Comparison of ENCODE assay signal across 19 cellular contexts in the genomic region with DNA sequence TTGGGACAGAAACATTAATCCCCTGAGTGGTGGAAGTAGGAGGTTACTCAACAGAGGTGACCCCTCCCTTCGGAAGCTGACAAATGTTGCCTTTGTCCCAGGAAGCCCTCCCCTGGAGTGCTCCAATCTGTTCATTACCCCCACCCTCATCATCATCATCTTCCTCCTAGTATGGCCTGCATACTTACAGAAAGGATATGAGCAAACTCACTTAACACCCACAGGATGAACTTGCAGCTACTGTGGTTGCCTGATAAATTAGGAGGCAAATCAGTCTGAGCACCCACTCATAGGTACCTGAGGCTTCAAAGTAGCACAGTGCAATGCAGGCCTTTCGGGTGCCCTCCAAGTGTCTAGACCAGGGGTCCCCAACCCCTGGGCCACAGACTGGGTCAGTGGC.
"Had no signal": no experiment of that assay in that cellular context is flagged by ENCODE, and none has a peak within 500 bp of the region (broad histone marks: within the 10 kb centered on the region; RNA-seq: fewer than 3 reads in every experiment).

No MANE protein-coding gene starts in this region.

- H3K36me3 Mint-ChIP-seq: immature natural killer cell; naive thymus-derived CD8-positive, alpha-beta T cell had no signal

- DNase-seq: dermis blood vessel endothelial cell; effector memory CD4-positive, alpha-beta T cell; hypothalamus; immature natural killer cell; islet precursor cell; kidney glomerular epithelial cell; left colon; left ventricle myocardium superior; lower lobe of right lung; naive thymus-derived CD8-positive, alpha-beta T cell; nephron progenitor cell; pancreas; right lobe of liver; small intestine; stimulated activated CD4-positive, alpha-beta T cell treated with anti-CD3 and anti-CD28 coated beads, Interleukin-15, amount 100 ng/mL, for 24 hours; stimulated activated CD4-positive, alpha-beta T cell treated with anti-CD3 and anti-CD28 coated beads, Interleukin-2, amount 100 ng/mL, for 48 hours; stimulated activated naive CD4-positive, alpha-beta T cell; upper lobe of left lung; uterus had no signal

- ATAC-seq: left colon; left ventricle myocardium superior; lower lobe of right lung; naive thymus-derived CD8-positive, alpha-beta T cell; pancreas; right lobe of liver had no signal

- H3K9me3 Mint-ChIP-seq: immature natural killer cell; naive thymus-derived CD8-positive, alpha-beta T cell; nephron progenitor cell had no signal

- H3K4me3 Mint-ChIP-seq: immature natural killer cell; naive thymus-derived CD8-positive, alpha-beta T cell; nephron progenitor cell had no signal

- H3K27me3 Mint-ChIP-seq: naive thymus-derived CD8-positive, alpha-beta T cell had no signal

- H3K27ac Mint-ChIP-seq: immature natural killer cell, nephron progenitor cell had no signal
